In genomic region chr13:42038661-42039456, GRCh38 we compare ENCODE assay signal across 1 cellular context.
TF ChIP-seq lines count a peak whose summit lies in the region.

No MANE protein-coding gene starts in this region.

TF ChIP-seq in HCT116, 20 proteins besides CTCF, POLR2A, EP300 and RAD21 (continued from another document):
- TF ChIP-seq ZBTB33 (IDR thresholded peaks at IDR 0.05; ENCODE audit: extremely low read depth, insufficient replicate concordance, low read length), result no peak
